In genomic region chr21:42739061-42739931, GRCh38 we compare ENCODE assay signal across 17 cellular contexts.
A peak's percentile ranks its signal among the peaks of the same experiment; 100 is the strongest.
DNase-seq lines count a peak whose midpoint lies in the region; ATAC-seq and TF ChIP-seq lines count a peak whose summit lies in the region.
"Had no signal": no experiment of that assay in that cellular context is flagged by ENCODE, and none has a peak within 500 bp of the region (broad histone marks: within the 10 kb centered on the region; RNA-seq: fewer than 3 reads in every experiment).

No MANE protein-coding gene starts in this region.

- H3K4me3 Mint-ChIP-seq in activated CD4-positive, alpha-beta T cell treated with anti-CD3 and anti-CD28 coated beads, Interleukin-2, amount 10 ng/mL, durations not matched to agents 7 days and 5 days: no peak overlapping the region
- no peak overlapping the region for H3K4me3 Mint-ChIP-seq in activated T-helper 2 cell treated with anti-CD3 and anti-CD28 coated beads, Interferon-gamma antibody, Interleukin-2, Interleukin-4, amounts not matched to agents 10 μg/mL and 5 μg/mL and 100 μg/mL, durations not matched to agents 14 hours and 24 hours and 36 hours (ENCODE audit: low read depth)
- no peak overlapping the region for H3K4me3 Mint-ChIP-seq in stimulated activated effector memory CD8-positive, alpha-beta T cell treated with anti-CD3 and anti-CD28 coated beads, Interleukin-12 subunit alpha, Interleukin-12 subunit beta, amount 100 ng/mL, for 72 hours

- WGBS in hepatocyte (ENCODE audit: low lambda C conversion rate, missing lambda C conversion rate): 93% methylated on average over 21 of the region's 21 CpGs

- peak overlapping the region; percentile 76 for H3K27ac ChIP-seq in hepatocyte
- H3K27ac ChIP-seq: tibial artery had no signal

- H3K27me3 ChIP-seq in hepatocyte: no peaks in the 10 kb centered on the region
- H3K27me3 ChIP-seq: tibial artery had no signal

- POLR2A ChIA-PET in activated CD4-positive, alpha-beta T cell treated with anti-CD3 and anti-CD28 coated beads, Interleukin-2, amount 10 ng/mL, durations not matched to agents 7 days and 5 days (lab: Charles Lee): no interaction called here

- no peaks in the 10 kb centered on the region for H3K9me3 Mint-ChIP-seq in activated CD4-positive, alpha-beta T cell treated with anti-CD3 and anti-CD28 coated beads, Interleukin-2, amount 10 ng/mL, durations not matched to agents 7 days and 5 days
- H3K9me3 Mint-ChIP-seq in activated T-helper 2 cell treated with anti-CD3 and anti-CD28 coated beads, Interferon-gamma antibody, Interleukin-2, Interleukin-4, amounts not matched to agents 10 μg/mL and 5 μg/mL and 100 μg/mL, durations not matched to agents 14 hours and 24 hours and 36 hours: no peaks in the 10 kb centered on the region
- H3K9me3 Mint-ChIP-seq in stimulated activated effector memory CD8-positive, alpha-beta T cell treated with anti-CD3 and anti-CD28 coated beads, Interleukin-12 subunit alpha, Interleukin-12 subunit beta, amount 100 ng/mL, for 72 hours: no peaks in the 10 kb centered on the region
- H3K9me3 Mint-ChIP-seq: activated B cell treated with CpG ODN at 0.5 μM for 24 hours had no signal

- no peak for TF ChIP-seq CTCF in hepatocyte (IDR thresholded peaks at IDR 0.05; ENCODE audit: poor library complexity)

- no peaks in the 10 kb centered on the region for H4K20me1 ChIP-seq in hepatocyte (ENCODE audit: insufficient read depth, poor library complexity, severe bottlenecking)

- no peak overlapping the region for H3K4me2 ChIP-seq in hepatocyte

- H3K4me3 ChIP-seq in hepatocyte: no peak overlapping the region
- H3K4me3 ChIP-seq: tibial artery had no signal

- DNase-seq in activated CD4-positive, alpha-beta T cell treated with anti-CD3 and anti-CD28 coated beads, Interleukin-2, amount 10 ng/mL, durations not matched to agents 7 days and 5 days: no peak
- no peak for DNase-seq in activated CD4-positive, alpha-beta T cell treated with anti-CD3 and anti-CD28 coated beads for 48 hours
- DNase-seq in activated T-helper 2 cell treated with anti-CD3 and anti-CD28 coated beads, Interferon-gamma antibody, Interleukin-2, Interleukin-4, amounts not matched to agents 10 μg/mL and 5 μg/mL and 100 μg/mL, durations not matched to agents 14 hours and 24 hours and 36 hours (ENCODE audit: low spot score): no peak
- DNase-seq in hepatocyte (ENCODE audit: low spot score) (no peak), GDM1 (lab: John Stamatoyannopoulos, UW) (no peak), globus pallidus (ENCODE audit: low spot score) (no peak)
- no peak for DNase-seq in stimulated activated effector memory CD8-positive, alpha-beta T cell treated with anti-CD3 and anti-CD28 coated beads, Interleukin-12 subunit alpha, Interleukin-12 subunit beta, amount 100 ng/mL, for 72 hours (ENCODE audit: low spot score in 2 of 2)
- DNase-seq: activated B cell treated with CpG ODN at 0.5 μM for 24 hours, activated gamma-delta T cell, cortex of kidney, EL, glutamatergic neuron, MV-4-11, NCI-H510A, SHP77, tibial artery had no signal

- H3K27me3 Mint-ChIP-seq in activated CD4-positive, alpha-beta T cell treated with anti-CD3 and anti-CD28 coated beads, Interleukin-2, amount 10 ng/mL, durations not matched to agents 7 days and 5 days: no peaks in the 10 kb centered on the region
- no peaks in the 10 kb centered on the region for H3K27me3 Mint-ChIP-seq in activated T-helper 2 cell treated with anti-CD3 and anti-CD28 coated beads, Interferon-gamma antibody, Interleukin-2, Interleukin-4, amounts not matched to agents 10 μg/mL and 5 μg/mL and 100 μg/mL, durations not matched to agents 14 hours and 24 hours and 36 hours (ENCODE audit: low read depth)
- H3K27me3 Mint-ChIP-seq: activated B cell treated with CpG ODN at 0.5 μM for 24 hours had no signal

- no peaks in the 10 kb centered on the region for H3K79me2 ChIP-seq in hepatocyte

- H3K36me3 Mint-ChIP-seq in activated CD4-positive, alpha-beta T cell treated with anti-CD3 and anti-CD28 coated beads, Interleukin-2, amount 10 ng/mL, durations not matched to agents 7 days and 5 days (ENCODE audit: low read depth): peaks cover 2% of the 10 kb centered on the region
- H3K36me3 Mint-ChIP-seq in activated T-helper 2 cell treated with anti-CD3 and anti-CD28 coated beads, Interferon-gamma antibody, Interleukin-2, Interleukin-4, amounts not matched to agents 10 μg/mL and 5 μg/mL and 100 μg/mL, durations not matched to agents 14 hours and 24 hours and 36 hours (ENCODE audit: low read depth): peaks cover 7% of the 10 kb centered on the region
- no peaks in the 10 kb centered on the region for H3K36me3 Mint-ChIP-seq in stimulated activated effector memory CD8-positive, alpha-beta T cell treated with anti-CD3 and anti-CD28 coated beads, Interleukin-12 subunit alpha, Interleukin-12 subunit beta, amount 100 ng/mL, for 72 hours

- no peaks in the 10 kb centered on the region for H3K36me3 ChIP-seq in hepatocyte (replicated peaks; ENCODE audit: insufficient read depth, low read depth)

- no peaks in the 10 kb centered on the region for H3K9me3 ChIP-seq in hepatocyte (ENCODE audit: low read depth)
- H3K9me3 ChIP-seq: tibial artery had no signal

- H2AFZ ChIP-seq in hepatocyte: no peak overlapping the region

- H3K27ac Mint-ChIP-seq in activated CD4-positive, alpha-beta T cell treated with anti-CD3 and anti-CD28 coated beads, Interleukin-2, amount 10 ng/mL, durations not matched to agents 7 days and 5 days: peak overlapping the region; percentile 83
- H3K27ac Mint-ChIP-seq in activated T-helper 2 cell treated with anti-CD3 and anti-CD28 coated beads, Interferon-gamma antibody, Interleukin-2, Interleukin-4, amounts not matched to agents 10 μg/mL and 5 μg/mL and 100 μg/mL, durations not matched to agents 14 hours and 24 hours and 36 hours: peak overlapping the region; percentile 35
- H3K27ac Mint-ChIP-seq in stimulated activated effector memory CD8-positive, alpha-beta T cell treated with anti-CD3 and anti-CD28 coated beads, Interleukin-12 subunit alpha, Interleukin-12 subunit beta, amount 100 ng/mL, for 72 hours: peak overlapping the region; percentile 98

- ATAC-seq in stimulated activated effector memory CD8-positive, alpha-beta T cell treated with anti-CD3 and anti-CD28 coated beads, Interleukin-12 subunit alpha, Interleukin-12 subunit beta, amount 100 ng/mL, for 72 hours: no peak
- no peak for ATAC-seq in GM18861 (IDR thresholded peaks at IDR 0.05; ENCODE audit: unreplicated experiment)

- no peaks in the 10 kb centered on the region for H3K4me1 ChIP-seq in hepatocyte (ENCODE audit: insufficient read depth)

- peaks cover 51% of the 10 kb centered on the region for H3K4me1 Mint-ChIP-seq in activated CD4-positive, alpha-beta T cell treated with anti-CD3 and anti-CD28 coated beads, Interleukin-2, amount 10 ng/mL, durations not matched to agents 7 days and 5 days
- H3K4me1 Mint-ChIP-seq in activated T-helper 2 cell treated with anti-CD3 and anti-CD28 coated beads, Interferon-gamma antibody, Interleukin-2, Interleukin-4, amounts not matched to agents 10 μg/mL and 5 μg/mL and 100 μg/mL, durations not matched to agents 14 hours and 24 hours and 36 hours (ENCODE audit: low read depth): peaks cover 38% of the 10 kb centered on the region
- peaks cover 18% of the 10 kb centered on the region for H3K4me1 Mint-ChIP-seq in stimulated activated effector memory CD8-positive, alpha-beta T cell treated with anti-CD3 and anti-CD28 coated beads, Interleukin-12 subunit alpha, Interleukin-12 subunit beta, amount 100 ng/mL, for 72 hours

- intact Hi-C loops in activated T-helper 2 cell treated with anti-CD3 and anti-CD28 coated beads, Interferon-gamma antibody, Interleukin-2, Interleukin-4, amounts not matched to agents 10 μg/mL and 5 μg/mL and 100 μg/mL, durations not matched to agents 14 hours and 24 hours and 36 hours (cut with micrococcal nuclease): loop anchor here (2.0 kb wide), 1 partner anchor 54 kb away; no protein-coding TSS in a partner anchor

- H3K9me2 ChIP-seq in hepatocyte (replicated peaks; ENCODE audit: insufficient read depth): no peaks in the 10 kb centered on the region

- CTCF ChIA-PET in activated CD4-positive, alpha-beta T cell treated with anti-CD3 and anti-CD28 coated beads, Interleukin-2, amount 10 ng/mL, durations not matched to agents 7 days and 5 days (lab: Charles Lee): interaction anchor here (0.5 kb wide), 1 partner anchor 74 kb away, joined by 3 read pairs; no protein-coding TSS in a partner anchor

Comparison
In these comparisons a context has a peak if more than half of its experiments do, and no peak if none do; other contexts are left out.
1. H3K27ac Mint-ChIP-seq: peak in every context shown above with its lines; median percentile 98 in stimulated activated effector memory CD8-positive, alpha-beta T cell treated with anti-CD3 and anti-CD28 coated beads, Interleukin-12 subunit alpha, Interleukin-12 subunit beta, amount 100 ng/mL, for 72 hours; 83 in activated CD4-positive, alpha-beta T cell treated with anti-CD3 and anti-CD28 coated beads, Interleukin-2, amount 10 ng/mL, durations not matched to agents 7 days and 5 days; 35 in activated T-helper 2 cell treated with anti-CD3 and anti-CD28 coated beads, Interferon-gamma antibody, Interleukin-2, Interleukin-4, amounts not matched to agents 10 μg/mL and 5 μg/mL and 100 μg/mL, durations not matched to agents 14 hours and 24 hours and 36 hours.